In the genomic region with DNA sequence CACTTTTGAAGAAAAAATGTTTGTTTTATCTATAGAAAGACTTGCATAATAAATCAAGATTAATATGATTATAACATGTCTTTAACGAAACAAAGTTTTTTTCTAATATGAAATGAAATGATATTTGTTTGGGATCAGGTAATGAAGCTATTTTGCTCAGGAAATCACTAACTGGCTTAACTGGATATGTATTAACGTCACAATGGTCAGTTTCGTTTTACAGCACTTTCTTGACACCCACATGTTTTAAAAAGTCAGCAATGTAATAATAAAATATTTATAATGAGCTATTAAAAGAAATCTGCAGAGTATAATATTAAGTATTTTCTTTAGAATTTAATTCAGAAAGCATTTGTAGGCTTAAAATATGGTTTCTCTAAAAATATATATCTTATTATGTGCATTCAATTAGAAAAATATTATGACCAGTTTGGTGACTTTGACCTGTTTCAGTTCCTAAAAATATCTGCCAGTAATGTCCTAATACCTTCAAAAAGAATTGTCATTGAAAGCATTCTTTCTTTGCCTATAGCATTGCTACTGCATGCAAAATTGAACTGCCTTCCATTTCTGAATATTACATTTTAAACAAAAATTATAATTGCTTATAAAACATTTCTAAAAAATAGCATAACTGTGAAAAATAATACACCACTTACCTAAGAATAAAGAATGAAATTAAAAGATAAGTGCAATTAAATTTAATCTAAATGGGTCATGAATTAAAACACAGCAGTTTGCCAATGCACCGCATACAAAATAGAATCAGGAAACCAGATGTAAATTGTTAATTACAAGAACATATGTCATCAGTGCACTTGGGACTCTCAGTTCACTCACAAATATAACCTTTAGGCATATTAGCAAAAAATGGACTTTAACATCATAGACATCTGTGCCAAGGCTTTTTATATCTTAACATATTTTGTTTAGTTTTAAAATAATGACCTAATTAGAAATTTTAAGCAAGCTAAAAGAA, we compare ENCODE assay signal across 13 cellular contexts.
DNase-seq lines count a peak whose midpoint lies in the region; ATAC-seq and TF ChIP-seq lines count a peak whose summit lies in the region.
"Had no signal": no experiment of that assay in that cellular context is flagged by ENCODE, and none has a peak within 500 bp of the region (broad histone marks: within the 10 kb centered on the region; RNA-seq: fewer than 3 reads in every experiment).

No MANE protein-coding gene starts in this region.

- DNase-seq in kidney glomerular epithelial cell (lab: John Stamatoyannopoulos, UW): no peak
- DNase-seq in iPS-NIHi11 (ENCODE audit: low spot score): no peak
- no peak for DNase-seq in NCI-H446 (lab: John Stamatoyannopoulos, UW)
- DNase-seq in NCI-H1105 (lab: John Stamatoyannopoulos, UW): no peak
- DNase-seq: activated CD4-positive, alpha-beta T cell treated with anti-CD3 and anti-CD28 coated beads for 4 hours; gastrocnemius medialis; IMR-90; right cardiac atrium; SHP77 had no signal

- peak; percentile 91 for ATAC-seq in GM18870 (IDR thresholded peaks at IDR 0.05; ENCODE audit: unreplicated experiment)
- peak; percentile 88 for ATAC-seq in GM21529 (IDR thresholded peaks at IDR 0.05; ENCODE audit: unreplicated experiment)
- peak; percentile 63 for ATAC-seq in HG03097 (IDR thresholded peaks at IDR 0.05; ENCODE audit: low FRiP score, unreplicated experiment)
- no peak for ATAC-seq in SK-N-SH treated with all-trans-retinoic acid at 6 μM for 48 hours
- ATAC-seq: gastrocnemius medialis, right cardiac atrium had no signal

TF ChIP-seq in SK-N-SH treated with all-trans-retinoic acid at 6 μM for 48 hours, 23 proteins besides CTCF, POLR2A, EP300 and RAD21:
- TF ChIP-seq ZNF70 (CRISPR knock-in tag; IDR thresholded peaks at IDR 0.05): no peak
- TF ChIP-seq TCF4 (CRISPR knock-in tag; IDR thresholded peaks at IDR 0.05; ENCODE audit: borderline replicate concordance): peak; percentile 51; the same call in 1 of the 2 replicates
